In genomic region chr10:95755511-95756004, GRCh38 we compare ENCODE assay signal across 8 cellular contexts. TPM values are rescaled to one million over a fixed set of nuclear protein-coding genes. Genes with fewer than 3 reads are reported as not detected.
DNase-seq lines count a peak whose midpoint lies in the region; ATAC-seq, FAIRE-seq and TF ChIP-seq lines count a peak whose summit lies in the region.

No MANE protein-coding gene starts in this region.

- H3K27ac Mint-ChIP-seq in memory B cell: peak overlapping the region; percentile 97

- no peak for FAIRE-seq in HTR-8/SVneo (lab: Jason Lieb, UNC)

- H3K4me3 ChIP-seq in choroid plexus epithelial cell (ENCODE audit: low read depth, low read length): peak overlapping the region; percentile 49

- H3K36me3 Mint-ChIP-seq in memory B cell: peaks cover 10% of the 10 kb centered on the region

- DNase-seq in HT-29 (ENCODE audit: low spot score) (peak; percentile 30), choroid plexus epithelial cell (ENCODE audit: low read depth) (peak; percentile 61), memory B cell (ENCODE audit: low spot score in 2 of 2) (no peak), ureter (ENCODE audit: low spot score) (peak; percentile 64), NCI-H774 (lab: John Stamatoyannopoulos, UW) (no peak), HTR-8/SVneo (ENCODE audit: insufficient read length, low spot score) (no peak)
- DNase-seq in stimulated activated CD4-positive, alpha-beta T cell treated with anti-CD3 and anti-CD28 coated beads, Interleukin-2, amount 100 ng/mL, for 24 hours: no peak

- TF ChIP-seq CTCF in choroid plexus epithelial cell (conservative IDR thresholded peaks at IDR 0.05; ENCODE audit: low read depth, low read length): no peak

- peaks cover 44% of the 10 kb centered on the region for H3K4me1 Mint-ChIP-seq in memory B cell

- H3K4me3 Mint-ChIP-seq in memory B cell: peak overlapping the region; percentile 92

- ATAC-seq in GM19372 (IDR thresholded peaks at IDR 0.05; ENCODE audit: low read depth, unreplicated experiment): peak; percentile 35
- peak; percentile 18 for ATAC-seq in memory B cell (ENCODE audit: low read depth)

- no peaks in the 10 kb centered on the region for H3K27me3 Mint-ChIP-seq in memory B cell

- H3K9me3 Mint-ChIP-seq in memory B cell: no peaks in the 10 kb centered on the region

RNA-seq across cellular contexts. Expression of gene ENTPD1, which starts 0.4 kb away (rescaled TPM):
- total RNA-seq in HT-29 (2014; rRNA removed; shearing (Covaris generic)): not detected in 2 replicates
- total RNA-seq in ureter: 74.1 TPM

Comparison
In these comparisons a context has a peak if more than half of its experiments do, and no peak if none do; other contexts are left out.
1. DNase-seq: peak in HT-29 (single experiment), choroid plexus epithelial cell (single experiment) and ureter (single experiment); none in memory B cell (0 of 2), NCI-H774 (single experiment), stimulated activated CD4-positive, alpha-beta T cell treated with anti-CD3 and anti-CD28 coated beads, Interleukin-2, amount 100 ng/mL, for 24 hours (0 of 2) and HTR-8/SVneo (single experiment).
2. RNA of gene ENTPD1, which starts 0.4 kb away (total RNA-seq): 74.1 TPM in ureter (single experiment); not detected in HT-29; every median in the first group is over 10 times any median in the second.